Comparison of ENCODE assay signal across 23 cellular contexts in genomic region chr5:178392998-178393397, GRCh38.
DNase-seq lines count a peak whose midpoint lies in the region; ATAC-seq, FAIRE-seq and TF ChIP-seq lines count a peak whose summit lies in the region.
"Had no signal": no experiment of that assay in that cellular context is flagged by ENCODE, and none has a peak within 500 bp of the region (broad histone marks: within the 10 kb centered on the region; RNA-seq: fewer than 3 reads in every experiment).

No MANE protein-coding gene starts in this region.

- TF ChIP-seq POLR2A in stomach (IDR thresholded peaks at IDR 0.05): no peak

- TF ChIP-seq CTCF in RWPE2 (IDR thresholded peaks at IDR 0.05; ENCODE audit: poor library complexity, severe bottlenecking) (no peak), kidney (IDR thresholded peaks at IDR 0.05; ENCODE audit: borderline replicate concordance, extremely low read depth, insufficient read depth) (no peak), stomach (IDR thresholded peaks at IDR 0.05) (no peak)

- no peak overlapping the region for H3K9ac ChIP-seq in kidney (ENCODE audit: low read length in 2 of 2)

- H3K36me3 Mint-ChIP-seq in activated naive CD4-positive, alpha-beta T cell treated with anti-CD3 and anti-CD28 coated beads, Interleukin-2, amount 10 ng/mL, durations not matched to agents 7 days and 5 days: no peaks in the 10 kb centered on the region
- H3K36me3 Mint-ChIP-seq: IgD-negative memory B cell had no signal

- H3K27ac ChIP-seq in RWPE2 (ENCODE audit: poor library complexity, severe bottlenecking): no peak overlapping the region
- no peak overlapping the region for H3K27ac ChIP-seq in kidney (ENCODE audit: low read depth in 2 of 2, low read length in 2 of 2)
- peak overlapping the region in 1 of 5 donors; percentile 13 for H3K27ac ChIP-seq in stomach
- H3K27ac ChIP-seq: body of pancreas had no signal

- H3K27ac Mint-ChIP-seq in activated naive CD4-positive, alpha-beta T cell treated with anti-CD3 and anti-CD28 coated beads, Interleukin-2, amount 10 ng/mL, durations not matched to agents 7 days and 5 days: no peak overlapping the region
- H3K27ac Mint-ChIP-seq: activated CD4-positive, alpha-beta T cell treated with anti-CD3 and anti-CD28 coated beads for 36 hours; activated T-helper 2 cell treated with anti-CD3 and anti-CD28 coated beads, Interferon-gamma antibody, Interleukin-2, Interleukin-4, amounts not matched to agents 10 μg/mL and 5 μg/mL and 100 μg/mL, durations not matched to agents 14 hours and 24 hours and 36 hours; HFFc6; IgD-negative memory B cell had no signal

- CTCF ChIA-PET in activated naive CD4-positive, alpha-beta T cell treated with anti-CD3 and anti-CD28 coated beads, Interleukin-2, amount 10 ng/mL, durations not matched to agents 7 days and 5 days (lab: Charles Lee): no interaction called here

- H3K4me1 ChIP-seq in RWPE2 (ENCODE audit: insufficient read depth, poor library complexity, severe bottlenecking) (no peaks in the 10 kb centered on the region), kidney (ENCODE audit: control insufficient read depth in 1 of 2, insufficient read depth in 1 of 2, low read depth in 1 of 2, low read length in 2 of 2) (no peaks in the 10 kb centered on the region), stomach (peaks cover 0 to 9% (median 2%) of the 10 kb centered on the region in 4 donors)
- H3K4me1 ChIP-seq: body of pancreas had no signal

- H3K4me3 ChIP-seq in RWPE2 (ENCODE audit: severe bottlenecking) (no peak overlapping the region), kidney (ENCODE audit: low read length in 2 of 2) (no peak overlapping the region), stomach (no peak overlapping the region)
- H3K4me3 ChIP-seq: body of pancreas, MG63 had no signal

- intact Hi-C loops in kidney (cut with DNase I): no loop called here
- intact Hi-C loops in stomach (cut with DNase I; ENCODE audit: low total_unique reads): no loop called here

- H3K27me3 Mint-ChIP-seq in activated naive CD4-positive, alpha-beta T cell treated with anti-CD3 and anti-CD28 coated beads, Interleukin-2, amount 10 ng/mL, durations not matched to agents 7 days and 5 days: peaks cover 5% of the 10 kb centered on the region
- H3K27me3 Mint-ChIP-seq: IgD-negative memory B cell had no signal

- no peaks in the 10 kb centered on the region for H3K9me3 Mint-ChIP-seq in activated naive CD4-positive, alpha-beta T cell treated with anti-CD3 and anti-CD28 coated beads, Interleukin-2, amount 10 ng/mL, durations not matched to agents 7 days and 5 days
- H3K9me3 Mint-ChIP-seq: activated T-helper 2 cell treated with anti-CD3 and anti-CD28 coated beads, Interferon-gamma antibody, Interleukin-2, Interleukin-4, amounts not matched to agents 10 μg/mL and 5 μg/mL and 100 μg/mL, durations not matched to agents 14 hours and 24 hours and 36 hours; IgD-negative memory B cell had no signal

- H3K9me3 ChIP-seq in RWPE2 (ENCODE audit: severe bottlenecking) (no peaks in the 10 kb centered on the region), kidney (ENCODE audit: control insufficient read depth in 1 of 2, low read length in 2 of 2) (no peaks in the 10 kb centered on the region), stomach (no peaks in the 10 kb centered on the region)
- H3K9me3 ChIP-seq: body of pancreas, MG63 had no signal

- H3K4me3 Mint-ChIP-seq in activated naive CD4-positive, alpha-beta T cell treated with anti-CD3 and anti-CD28 coated beads, Interleukin-2, amount 10 ng/mL, durations not matched to agents 7 days and 5 days: no peak overlapping the region
- H3K4me3 Mint-ChIP-seq: activated CD4-positive, alpha-beta T cell treated with anti-CD3 and anti-CD28 coated beads for 36 hours; HFFc6; IgD-negative memory B cell had no signal

- H3K36me3 ChIP-seq in RWPE2 (ENCODE audit: low read depth): no peaks in the 10 kb centered on the region
- H3K36me3 ChIP-seq in kidney (ENCODE audit: control insufficient read depth in 1 of 2, insufficient read depth in 2 of 2, low read length in 2 of 2): no peaks in the 10 kb centered on the region
- no peaks in the 10 kb centered on the region for H3K36me3 ChIP-seq in stomach

- WGBS in stomach, 5 donors: 68 to 77% (median 74%) methylated on average over 10 of the region's 10 CpGs

- no peaks in the 10 kb centered on the region for H3K4me1 Mint-ChIP-seq in activated naive CD4-positive, alpha-beta T cell treated with anti-CD3 and anti-CD28 coated beads, Interleukin-2, amount 10 ng/mL, durations not matched to agents 7 days and 5 days
- H3K4me1 Mint-ChIP-seq: activated CD4-positive, alpha-beta T cell treated with anti-CD3 and anti-CD28 coated beads for 36 hours; IgD-negative memory B cell had no signal

- FAIRE-seq in kidney (lab: Jason Lieb, UNC): no peak
- FAIRE-seq: A204.1, RCC 7860, TTC549 had no signal

- no peak for TF ChIP-seq EP300 in stomach (IDR thresholded peaks at IDR 0.05)

- H3K27me3 ChIP-seq in RWPE2 (ENCODE audit: insufficient read depth, poor library complexity, severe bottlenecking): peaks cover 9% of the 10 kb centered on the region
- H3K27me3 ChIP-seq in stomach: peaks cover 0 to 23% (median 0%) of the 10 kb centered on the region in 3 donors
- H3K27me3 ChIP-seq: body of pancreas, MG63 had no signal

- peak; percentile 16 for DNase-seq in activated naive CD4-positive, alpha-beta T cell treated with anti-CD3 and anti-CD28 coated beads, Interleukin-2, amount 10 ng/mL, durations not matched to agents 7 days and 5 days
- no peak for DNase-seq in activated naive CD4-positive, alpha-beta T cell treated with Interleukin-2 at 50 U/mL for 16 hours
- DNase-seq in RWPE2 (ENCODE audit: low spot score) (peak; percentile 49), kidney (peak; percentile 39), stomach (peak; percentile 24), NCI-H226 (no peak), RKO (ENCODE audit: low spot score) (no peak)
- DNase-seq: activated CD4-positive, alpha-beta T cell treated with anti-CD3 and anti-CD28 coated beads for 36 hours; Calu3; HFFc6; MG63; NCI-H1694; NCI-H774; occipital lobe; stimulated activated CD4-positive, alpha-beta T cell treated with anti-CD3 and anti-CD28 coated beads, Interleukin-15, amount 100 ng/mL, for 24 hours had no signal

- ATAC-seq in RWPE2 (ENCODE audit: low read depth) (no peak), HG03135 (IDR thresholded peaks at IDR 0.05; ENCODE audit: unreplicated experiment) (no peak)
- ATAC-seq: activated CD4-positive, alpha-beta T cell treated with anti-CD3 and anti-CD28 coated beads for 36 hours; body of pancreas; right cardiac atrium had no signal

Comparison
In these comparisons a context has a peak if more than half of its experiments do, and no peak if none do; other contexts are left out.
1. DNase-seq: peak in activated naive CD4-positive, alpha-beta T cell treated with anti-CD3 and anti-CD28 coated beads, Interleukin-2, amount 10 ng/mL, durations not matched to agents 7 days and 5 days (single experiment), RWPE2 (single experiment), kidney (single experiment) and stomach (single experiment); none in activated naive CD4-positive, alpha-beta T cell treated with Interleukin-2 at 50 U/mL for 16 hours (single experiment), NCI-H226 (single experiment) and RKO (single experiment).